In the genomic region with DNA sequence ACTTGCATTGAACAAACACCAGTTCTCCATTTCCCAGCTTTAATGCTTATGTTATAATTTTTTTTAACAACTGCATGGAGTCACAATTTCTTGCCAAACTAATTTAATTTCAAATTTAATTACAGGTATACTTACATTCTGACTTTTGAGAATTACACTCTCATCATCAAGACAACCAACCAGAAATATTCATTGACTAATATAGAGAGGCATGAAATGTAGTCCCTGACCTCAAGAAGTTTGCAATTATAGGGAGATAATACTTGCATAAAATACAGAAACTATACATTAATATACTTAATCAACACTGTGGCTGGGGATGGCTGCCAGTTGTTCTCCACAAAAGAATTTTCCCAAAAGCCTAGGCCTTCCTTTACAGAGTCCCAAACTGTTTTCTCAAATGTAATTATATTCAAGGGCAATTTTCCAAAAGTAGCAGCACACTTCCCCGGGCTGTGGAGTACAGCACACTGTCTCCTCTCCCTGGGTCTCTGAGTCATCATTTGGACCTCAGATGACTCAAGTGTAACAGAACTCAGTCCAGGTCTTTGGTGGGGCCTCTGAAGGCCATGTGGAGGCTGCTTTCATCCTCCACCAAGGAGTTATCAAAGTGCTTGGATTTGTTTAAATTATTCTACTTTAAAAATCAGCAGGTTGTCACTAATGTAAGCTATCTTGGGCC, we compare ENCODE assay signal across 11 cellular contexts.
DNase-seq lines count a peak whose midpoint lies in the region; ATAC-seq, FAIRE-seq and TF ChIP-seq lines count a peak whose summit lies in the region.
"Had no signal": no experiment of that assay in that cellular context is flagged by ENCODE, and none has a peak within 500 bp of the region (broad histone marks: within the 10 kb centered on the region; RNA-seq: fewer than 3 reads in every experiment).

No MANE protein-coding gene starts in this region.

- FAIRE-seq in HTR-8/SVneo (lab: Jason Lieb, UNC) = no peak
- FAIRE-seq in bronchial epithelial cell (lab: Jason Lieb, UNC) = no peak
- no peak for FAIRE-seq in urothelium cell line (lab: Jason Lieb, UNC)

- H3K4me3 ChIP-seq in bronchial epithelial cell (ENCODE audit: low read depth, low read length) = no peak overlapping the region

- ATAC-seq in HG03457 (IDR thresholded peaks at IDR 0.05; ENCODE audit: unreplicated experiment) = no peak
- ATAC-seq: activated naive CD8-positive, alpha-beta T cell treated with anti-CD3 and anti-CD28 coated beads, Interleukin-2, amount 50 U/mL, for 24 hours; stimulated activated naive B cell treated with anti-CD40 and anti-IgM and Interleukin-4, amounts not matched to agents 10 μg/mL and 1 μg/mL and 100 μg/mL, for 72 hours had no signal

- no peaks in the 10 kb centered on the region for H3K27me3 ChIP-seq in bronchial epithelial cell (ENCODE audit: control insufficient read depth, insufficient read depth, low read length)

- no peak for TF ChIP-seq CTCF in bronchial epithelial cell (IDR thresholded peaks at IDR 0.05; ENCODE audit: insufficient read depth, low read length, severe bottlenecking)

- peak; percentile 5 for DNase-seq in HTR-8/SVneo (ENCODE audit: insufficient read length, low spot score)
- peak; percentile 67 for DNase-seq in bronchial epithelial cell (ENCODE audit: low read depth)
- peak; percentile 72 for DNase-seq in kidney tubule cell (ENCODE audit: low spot score)
- peak; percentile 48 for DNase-seq in urothelium cell line (ENCODE audit: low spot score)
- no peak for DNase-seq in stimulated activated CD4-positive, alpha-beta T cell treated with anti-CD3 and anti-CD28 coated beads, Interleukin-15, amount 100 ng/mL, for 24 hours
- DNase-seq in NCI-H1092 treated with DMSO at 0.1 percent for 48 hours (lab: John Stamatoyannopoulos, UW) = no peak
- DNase-seq: activated B cell treated with CpG ODN at 0.5 μM for 24 hours; activated naive CD8-positive, alpha-beta T cell treated with anti-CD3 and anti-CD28 coated beads, Interleukin-2, amount 50 U/mL, for 24 hours; NCI-H524 treated with DMSO at 0.1 percent for 48 hours; stimulated activated naive B cell treated with anti-CD40 and anti-IgM and Interleukin-4, amounts not matched to agents 10 μg/mL and 1 μg/mL and 100 μg/mL, for 72 hours had no signal

- no peaks in the 10 kb centered on the region for H3K36me3 ChIP-seq in bronchial epithelial cell (ENCODE audit: control insufficient read depth, insufficient read depth, low read length)

Comparison
In these comparisons a context has a peak if more than half of its experiments do, and no peak if none do; other contexts are left out.
1. DNase-seq: peak in HTR-8/SVneo (single experiment), bronchial epithelial cell (single experiment), kidney tubule cell (single experiment) and urothelium cell line (single experiment); none in stimulated activated CD4-positive, alpha-beta T cell treated with anti-CD3 and anti-CD28 coated beads, Interleukin-15, amount 100 ng/mL, for 24 hours (single experiment) and NCI-H1092 treated with DMSO at 0.1 percent for 48 hours (single experiment).